Comparison of ENCODE assay signal across 13 cellular contexts in the genomic region with DNA sequence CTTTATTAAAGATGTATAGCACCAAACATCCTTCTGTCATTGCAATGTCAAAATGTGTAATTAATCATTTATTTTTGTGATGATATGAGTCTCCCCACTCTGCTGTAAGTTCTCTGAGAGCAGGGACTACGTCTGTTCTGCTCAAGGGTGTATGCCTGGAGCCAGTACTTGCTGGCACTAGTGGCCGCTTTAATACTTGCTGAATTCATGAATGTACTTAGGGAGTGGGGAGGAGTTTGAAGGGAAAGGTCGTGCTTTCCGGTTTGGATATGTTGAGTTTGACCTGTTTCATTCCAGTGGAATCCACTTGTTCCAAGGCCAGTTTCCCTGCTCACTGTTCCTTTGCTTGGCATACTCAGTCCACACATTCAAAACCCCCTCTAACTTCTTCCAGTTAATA. TPM values are rescaled to one million over a fixed set of nuclear protein-coding genes. Genes with fewer than 3 reads are reported as not detected.
DNase-seq lines count a peak whose midpoint lies in the region; ATAC-seq and TF ChIP-seq lines count a peak whose summit lies in the region.
"Had no signal": no experiment of that assay in that cellular context is flagged by ENCODE, and none has a peak within 500 bp of the region (broad histone marks: within the 10 kb centered on the region; RNA-seq: fewer than 3 reads in every experiment).

No MANE protein-coding gene starts in this region.

- WGBS in lung, 2 donors, result 48 to 73% methylated on average over 4 of the region's 4 CpGs
- 30 to 32% methylated on average over 4 of the region's 4 CpGs for WGBS in lower leg skin, 2 donors

- H3K27ac ChIP-seq in CD4-positive, alpha-beta T cell (ENCODE audit: low read depth, low read length), result no peak overlapping the region
- H3K27ac ChIP-seq in lung (ENCODE audit: low read depth in 1 of 2, low read length in 1 of 2), result peak overlapping the region in 1 of 2 donors; percentile 1

- no peaks in the 10 kb centered on the region for H3K9me3 ChIP-seq in CD4-positive, alpha-beta T cell (ENCODE audit: control insufficient read depth, low read length)
- H3K9me3 ChIP-seq in lung (ENCODE audit: control insufficient read depth in 2 of 2, insufficient read depth in 1 of 2, low read length in 1 of 2), result no peaks in the 10 kb centered on the region
- H3K9me3 ChIP-seq: sigmoid colon had no signal

- TF ChIP-seq CTCF in CD4-positive, alpha-beta T cell (IDR thresholded peaks at IDR 0.05), result no peak
- TF ChIP-seq CTCF in lung (IDR thresholded peaks at IDR 0.05; ENCODE audit: control extremely low read depth, extremely low read depth), result no peak
- TF ChIP-seq CTCF in lower leg skin (IDR thresholded peaks at IDR 0.05), result no peak

- no peak for TF ChIP-seq POLR2A in lower leg skin (IDR thresholded peaks at IDR 0.05)

- peaks cover 5 to 11% of the 10 kb centered on the region in 2 donors for H3K4me1 ChIP-seq in lung (ENCODE audit: control insufficient read depth in 2 of 2, insufficient read depth in 2 of 2, low read length in 2 of 2)

- POLR2A ChIA-PET in CD4-positive, alpha-beta T cell (lab: Charles Lee), result interaction anchor here (5.9 kb wide), 1 partner anchor 36 kb away, joined by 52 read pairs; the partner anchor contains the start of gene EXD2
- POLR2A ChIA-PET in HEK293T (lab: Yijun Ruan, JAX), result no interaction called here
- POLR2A ChIA-PET in activated CD4-positive, alpha-beta memory T cell treated with anti-CD3 and anti-CD28 coated beads for 36 hours (lab: Charles Lee), result interaction anchor here (0.8 kb wide), 1 partner anchor 37 kb away, joined by 3 read pairs; no protein-coding TSS in a partner anchor

- peaks cover 26% of the 10 kb centered on the region for H3K36me3 Mint-ChIP-seq in CD4-positive, alpha-beta T cell (ENCODE audit: low read depth)
- H3K36me3 Mint-ChIP-seq in activated CD4-positive, alpha-beta memory T cell treated with anti-CD3 and anti-CD28 coated beads for 36 hours, result peaks cover 4% of the 10 kb centered on the region

- CTCF ChIA-PET in CD4-positive, alpha-beta T cell (lab: Charles Lee), result interaction anchor here (5.8 kb wide), 1 partner anchor 23 kb away, joined by 62 read pairs; no protein-coding TSS in a partner anchor
- CTCF ChIA-PET in HEK293T (lab: Yijun Ruan, JAX), result no interaction called here
- CTCF ChIA-PET in activated CD4-positive, alpha-beta memory T cell treated with anti-CD3 and anti-CD28 coated beads for 36 hours (lab: Charles Lee), result interaction anchor here (0.8 to 10.6 kb wide), 2 partner anchors 23 to 67 kb away, joined by 3 to 146 read pairs; no protein-coding TSS in a partner anchor

- H3K36me3 ChIP-seq in lung (ENCODE audit: control insufficient read depth in 2 of 2, insufficient read depth in 2 of 2, low read length in 2 of 2), result no peaks in the 10 kb centered on the region
- H3K36me3 ChIP-seq: sigmoid colon had no signal

- H3K4me1 Mint-ChIP-seq in CD4-positive, alpha-beta T cell (ENCODE audit: low read depth), result peaks cover 22% of the 10 kb centered on the region
- peaks cover 20% of the 10 kb centered on the region for H3K4me1 Mint-ChIP-seq in activated CD4-positive, alpha-beta memory T cell treated with anti-CD3 and anti-CD28 coated beads for 36 hours (ENCODE audit: low read depth)

- no peak overlapping the region for H3K4me3 ChIP-seq in lung
- H3K4me3 ChIP-seq in lower leg skin (ENCODE audit: low read depth, poor library complexity, severe bottlenecking), result no peak overlapping the region

- no peak for DNase-seq in CD4-positive, alpha-beta T cell
- DNase-seq in HEK293T (ENCODE audit: extremely low spot score), result peak; percentile 57
- DNase-seq in astrocyte of the hippocampus (ENCODE audit: low read depth, low spot score), result peak; percentile 49
- DNase-seq in lung (ENCODE audit: low spot score), result peak; percentile 40
- no peak for DNase-seq in lower leg skin (ENCODE audit: low spot score in 2 of 2)
- no peak for DNase-seq in activated CD4-positive, alpha-beta memory T cell treated with anti-CD3 and anti-CD28 coated beads for 36 hours
- DNase-seq: DND-41, dorsolateral prefrontal cortex, NCI-H2171 treated with DMSO at 0.1 percent for 48 hours, sigmoid colon, T1000 had no signal

- no peaks in the 10 kb centered on the region for H3K9me3 Mint-ChIP-seq in CD4-positive, alpha-beta T cell
- H3K9me3 Mint-ChIP-seq in activated CD4-positive, alpha-beta memory T cell treated with anti-CD3 and anti-CD28 coated beads for 36 hours, result no peaks in the 10 kb centered on the region

- peak overlapping the region; percentile 69 for H3K4me3 Mint-ChIP-seq in CD4-positive, alpha-beta T cell
- H3K4me3 Mint-ChIP-seq in activated CD4-positive, alpha-beta memory T cell treated with anti-CD3 and anti-CD28 coated beads for 36 hours, result no peak overlapping the region

- intact Hi-C loops in CD4-positive, alpha-beta T cell (cut with DNase I, micrococcal nuclease), result loop anchor here (5.0 to 10.0 kb wide), 8 partner anchors 37 to 1792 kb away; partner anchors contain the start of genes ACTN1 (in 1 of the 2), COX16 (in 1 of the 2), EIF2S1 (in 1 of the 2) and RAD51B (in 1 of the 2)
- intact Hi-C loops in lower leg skin (cut with DNase I; ENCODE audit: low total_unique reads), result no loop called here
- intact Hi-C loops in activated CD4-positive, alpha-beta memory T cell treated with anti-CD3 and anti-CD28 coated beads for 36 hours (cut with micrococcal nuclease), result loop anchor here (5.0 kb wide), 3 partner anchors 458 to 1457 kb away; partner anchors contain the start of genes COX16, RDH11 and SUSD6

- no peak for ATAC-seq in CD4-positive, alpha-beta T cell (ENCODE audit: poor library complexity)
- ATAC-seq in lung (ENCODE audit: insufficient read depth, low FRiP score), result no peak
- ATAC-seq in GM18517 (IDR thresholded peaks at IDR 0.05; ENCODE audit: unreplicated experiment), result no peak
- ATAC-seq in HG03095 (IDR thresholded peaks at IDR 0.05; ENCODE audit: unreplicated experiment), result no peak

- no peaks in the 10 kb centered on the region for H3K27me3 ChIP-seq in CD4-positive, alpha-beta T cell (ENCODE audit: control insufficient read depth, insufficient read depth, low read length)
- no peaks in the 10 kb centered on the region for H3K27me3 ChIP-seq in lung (ENCODE audit: control insufficient read depth, insufficient read depth)
- H3K27me3 ChIP-seq: dorsolateral prefrontal cortex, sigmoid colon had no signal

- no peak overlapping the region for H3K27ac Mint-ChIP-seq in CD4-positive, alpha-beta T cell
- H3K27ac Mint-ChIP-seq in activated CD4-positive, alpha-beta memory T cell treated with anti-CD3 and anti-CD28 coated beads for 36 hours, result no peak overlapping the region

- H3K27me3 Mint-ChIP-seq in CD4-positive, alpha-beta T cell, result peaks cover 3% of the 10 kb centered on the region
- H3K27me3 Mint-ChIP-seq in activated CD4-positive, alpha-beta memory T cell treated with anti-CD3 and anti-CD28 coated beads for 36 hours, result no peaks in the 10 kb centered on the region

TF ChIP-seq in HEK293T, 16 proteins besides CTCF, POLR2A, EP300 and RAD21:
- TF ChIP-seq BHLHE40 (IDR thresholded peaks at IDR 0.05; ENCODE audit: borderline replicate concordance), result no peak

RNA-seq across cellular contexts. Expression of gene DCAF5, which starts 1.9 kb away (rescaled TPM):
- total RNA-seq in CD4-positive, alpha-beta T cell, result 10 to 100 TPM; 60.9 to 61.5 TPM
- total RNA-seq in lung, result 10 to 100 TPM; 42.2 to 50.4 TPM
- polyA plus RNA-seq in lung, result 10 to 100 TPM; 20.2 TPM
- total RNA-seq in lower leg skin, result 10 to 100 TPM; 31.8 to 60.0 (median 38.5) TPM
- total RNA-seq in activated CD4-positive, alpha-beta memory T cell treated with anti-CD3 and anti-CD28 coated beads for 36 hours, result 10 to 100 TPM; 32.3 to 34.0 TPM

RNA-seq across cellular contexts. Expression of gene EXD2, which starts 36.5 kb away (rescaled TPM):
- 1 to 10 TPM; 6.6 to 7.0 TPM for total RNA-seq in CD4-positive, alpha-beta T cell
- total RNA-seq in lung (10 to 100 TPM; 19.7 to 25.7 TPM), lower leg skin (10 to 100 TPM; 14.9 to 28.0 (median 18.1) TPM)
- 1 to 10 TPM; 9.0 to 10.0 TPM for polyA plus RNA-seq in lung
- 10 to 100 TPM; 10.5 to 11.5 TPM for total RNA-seq in activated CD4-positive, alpha-beta memory T cell treated with anti-CD3 and anti-CD28 coated beads for 36 hours

Comparison
In these comparisons a context has a peak if more than half of its experiments do, and no peak if none do; other contexts are left out.
1. DNase-seq: peak in HEK293T (single experiment), astrocyte of the hippocampus (single experiment) and lung (single experiment); none in CD4-positive, alpha-beta T cell (0 of 10), lower leg skin (0 of 2) and activated CD4-positive, alpha-beta memory T cell treated with anti-CD3 and anti-CD28 coated beads for 36 hours (single experiment).